8 cellular contexts compared by ENCODE assay signal in the genomic region with DNA sequence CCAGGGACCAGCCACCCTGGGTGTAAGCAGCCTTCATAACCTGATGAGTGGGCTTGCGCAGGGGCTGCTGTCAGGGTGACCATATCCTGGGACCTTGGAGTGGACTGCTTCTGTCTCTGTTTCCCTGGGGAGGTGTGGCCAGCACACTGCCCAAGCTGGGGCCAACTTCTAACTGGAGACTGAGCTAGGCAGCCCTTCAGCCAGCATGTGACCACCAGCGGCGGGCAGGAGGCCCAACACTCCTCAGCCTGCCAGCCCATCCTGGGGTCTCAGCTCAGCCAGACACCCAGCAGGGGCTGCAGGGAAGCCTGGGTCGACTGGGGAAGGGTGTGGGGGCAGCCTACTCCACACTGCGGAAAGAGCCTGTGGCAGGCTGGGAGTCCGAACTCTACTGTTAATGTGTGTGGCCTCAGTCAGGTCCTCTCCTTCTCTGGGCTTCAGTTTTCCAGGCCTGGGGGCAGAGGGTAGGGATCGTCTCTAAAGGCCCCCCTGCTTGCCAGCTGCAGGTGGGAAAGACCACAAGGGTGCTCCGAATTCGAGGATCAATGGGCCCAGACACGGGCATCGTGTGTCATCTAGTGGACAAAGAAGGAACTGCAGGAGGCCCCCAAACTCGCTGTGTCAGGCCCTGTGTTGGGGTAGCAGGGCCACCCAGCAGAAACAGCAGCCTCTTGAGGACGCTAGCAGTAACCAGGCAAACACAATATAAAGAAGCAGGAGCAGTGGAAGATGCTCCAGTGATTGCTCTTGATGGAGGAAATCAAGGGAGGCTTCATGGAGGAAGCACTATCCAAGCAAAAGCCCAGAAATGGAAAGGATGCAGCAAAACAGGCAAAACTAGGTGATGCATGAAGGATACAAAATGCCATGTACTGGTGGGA. TPM values are rescaled to one million over a fixed set of nuclear protein-coding genes. Genes with fewer than 3 reads are reported as not detected.
DNase-seq lines count a peak whose midpoint lies in the region; ATAC-seq and TF ChIP-seq lines count a peak whose summit lies in the region.

No MANE protein-coding gene starts in this region.

- H3K4me3 ChIP-seq in Karpas-422 (ENCODE audit: low read length) (no peak overlapping the region), astrocyte of the cerebellum (ENCODE audit: low read depth, low read length) (no peak overlapping the region)

- peaks cover 6% of the 10 kb centered on the region; the same call in 1 of the 2 replicates for H3K4me1 ChIP-seq in Karpas-422 (ENCODE audit: low read length)

- H3K36me3 ChIP-seq in Karpas-422 (ENCODE audit: insufficient read depth, low read length), result no peaks in the 10 kb centered on the region

- H4K20me1 ChIP-seq in Karpas-422 (ENCODE audit: insufficient read depth, low read depth, low read length), result no peaks in the 10 kb centered on the region

- H3K27me3 ChIP-seq in Karpas-422 (ENCODE audit: low read length), result no peaks in the 10 kb centered on the region

- H3K9me3 ChIP-seq in Karpas-422 (ENCODE audit: low read length), result no peaks in the 10 kb centered on the region

- no peaks in the 10 kb centered on the region for H3K79me2 ChIP-seq in Karpas-422 (ENCODE audit: low read length)

- no peak overlapping the region for H3K4me2 ChIP-seq in Karpas-422 (ENCODE audit: low read depth, low read length, poor library complexity, severe bottlenecking)

- in situ Hi-C loops in astrocyte of the cerebellum (cut with HindIII; ENCODE audit: low sequenced_read_pairs), result no loop called here

- DNase-seq in DMS 273 (lab: John Stamatoyannopoulos, UW; ENCODE audit: unreplicated experiment) (peak; percentile 79), DMS 273 treated with DMSO at 0.1 percent for 48 hours (lab: John Stamatoyannopoulos, UW) (no peak), Karpas-422 (peak; percentile 93), T-helper 22 cell (ENCODE audit: low read depth) (peak; percentile 40), astrocyte of the cerebellum (ENCODE audit: low read depth) (peak; percentile 19), iPS-NIHi7 (ENCODE audit: extremely low spot score) (peak; percentile 84)
- DNase-seq in stimulated activated CD4-positive, alpha-beta T cell treated with anti-CD3 and anti-CD28 coated beads, Interleukin-2, amount 100 ng/mL, for 24 hours, result peak; percentile 76 to 80

- H2AFZ ChIP-seq in Karpas-422 (ENCODE audit: low read length), result no peak overlapping the region

- no peak for ATAC-seq in HG02970 (IDR thresholded peaks at IDR 0.05; ENCODE audit: low FRiP score, unreplicated experiment)

- H3K27ac ChIP-seq in Karpas-422 (ENCODE audit: low read length), result no peak overlapping the region

- H3K9ac ChIP-seq in Karpas-422 (ENCODE audit: low read length), result no peak overlapping the region

- peak; percentile 100 for TF ChIP-seq CTCF in astrocyte of the cerebellum (IDR thresholded peaks at IDR 0.05; ENCODE audit: low read depth, low read length, missing control alignments)

- no peaks in the 10 kb centered on the region for H3K9me2 ChIP-seq in Karpas-422 (replicated peaks; ENCODE audit: insufficient read depth, low read length)

RNA-seq across cellular contexts. Expression of a gene that starts 2.0 kb away (rescaled TPM):
- total RNA-seq in Karpas-422 (2014; rRNA removed; shearing (Covaris generic); ENCODE audit: low replicate concordance), result 0.11 TPM in 1 of 2 replicates, not detected in the other

RNA-seq across cellular contexts. Expression of a gene that starts 7.0 kb away (rescaled TPM):
- 0.65 TPM in 1 of 2 replicates, not detected in the other for total RNA-seq in Karpas-422 (2014; rRNA removed; shearing (Covaris generic); ENCODE audit: low replicate concordance)

RNA-seq across cellular contexts. Expression of a gene that starts 8.5 kb away (rescaled TPM):
- 44.2 and 70.1 TPM in 2 replicates for total RNA-seq in Karpas-422 (2014; rRNA removed; shearing (Covaris generic); ENCODE audit: low replicate concordance)

RNA-seq across cellular contexts. Expression of a gene that starts 36.4 kb away (rescaled TPM):
- total RNA-seq in Karpas-422 (2014; rRNA removed; shearing (Covaris generic); ENCODE audit: low replicate concordance), result 5.1 and 9.5 TPM in 2 replicates

RNA-seq across cellular contexts. Expression of a gene that starts 37.1 kb away (rescaled TPM):
- total RNA-seq in Karpas-422 (2014; rRNA removed; shearing (Covaris generic); ENCODE audit: low replicate concordance), result 45.4 and 91.1 TPM in 2 replicates
